ENCODE assay signal across 9 cellular contexts in genomic region chr19:50475736-50476223, GRCh38. TPM values are rescaled to one million over a fixed set of nuclear protein-coding genes. Genes with fewer than 3 reads are reported as not detected.
DNase-seq lines count a peak whose midpoint lies in the region; ATAC-seq, FAIRE-seq and TF ChIP-seq lines count a peak whose summit lies in the region.
"Had no signal": no experiment of that assay in that cellular context is flagged by ENCODE, and none has a peak within 500 bp of the region (broad histone marks: within the 10 kb centered on the region; RNA-seq: fewer than 3 reads in every experiment).

No MANE protein-coding gene starts in this region.

- POLR2A ChIA-PET in A673 (lab: Charles Lee; ENCODE audit: low non-redundant PET): no interaction called here

- H3K36me3 ChIP-seq in A673 (ENCODE audit: insufficient read depth, low read length, poor library complexity, severe bottlenecking) (peaks cover 29% of the 10 kb centered on the region), body of pancreas (replicated peaks in 1 of 2; ENCODE audit: insufficient read depth in 1 of 2, low read depth in 2 of 2) (peaks cover 7 to 15% of the 10 kb centered on the region in 2 donors)

- peak overlapping the region; percentile 93 to 99 (median 99) for H3K27ac Mint-ChIP-seq in naive B cell

- DNase-seq in A673 (ENCODE audit: low spot score): no peak
- DNase-seq in body of pancreas: no peak
- DNase-seq in naive B cell: no peak
- no peak for DNase-seq in GM19239 (ENCODE audit: insufficient read length, low spot score)
- DNase-seq in NCI-H82 treated with DMSO at 0.1 percent for 48 hours (lab: John Stamatoyannopoulos, UW; ENCODE audit: unreplicated experiment): no peak
- no peak for DNase-seq in DMS 273 treated with DMSO at 0.1 percent for 48 hours (lab: John Stamatoyannopoulos, UW)
- DNase-seq in amniotic stem cell (lab: John Stamatoyannopoulos, UW): no peak

- BruUV-seq in A673 (replicated peaks; lab: Mats Ljungman, UMichigan): no TSS peak

- TF ChIP-seq CTCF in A673 (conservative IDR thresholded peaks at IDR 0.05; ENCODE audit: low read depth, low read length): no peak
- TF ChIP-seq CTCF in body of pancreas (IDR thresholded peaks at IDR 0.05): no peak

- H3K36me3 Mint-ChIP-seq in naive B cell: peaks cover 0 to 9% of the 10 kb centered on the region in 2 donors

- CTCF ChIA-PET in A673 (lab: Charles Lee): no interaction called here

- no peak for TF ChIP-seq POLR2A in body of pancreas (IDR thresholded peaks at IDR 0.05)

- peaks cover 27 to 46% (median 28%) of the 10 kb centered on the region in 3 donors for H3K4me1 Mint-ChIP-seq in naive B cell

- peak overlapping the region; percentile 89 for H3K4me3 ChIP-seq in A673 (ENCODE audit: low read depth, low read length, poor library complexity, severe bottlenecking)
- no peak overlapping the region for H3K4me3 ChIP-seq in body of pancreas

- peak overlapping the region; percentile 96 to 99 (median 98) for H3K4me3 Mint-ChIP-seq in naive B cell

- intact Hi-C loops in A673 (cut with micrococcal nuclease; ENCODE audit: unreplicated experiment): no loop called here
- intact Hi-C loops in body of pancreas (cut with DNase I): no loop called here

- H3K9me3 ChIP-seq in A673 (ENCODE audit: low read depth, low read length, poor library complexity, severe bottlenecking) (no peaks in the 10 kb centered on the region), body of pancreas (no peaks in the 10 kb centered on the region)

- H3K4me1 ChIP-seq in A673 (ENCODE audit: insufficient read depth, low read length, poor library complexity, severe bottlenecking): no peaks in the 10 kb centered on the region
- H3K4me1 ChIP-seq in body of pancreas: peaks cover 21% of the 10 kb centered on the region

- WGBS in body of pancreas, 2 donors: 76 to 92% methylated on average over 14 to 29 of the region's 29 CpGs

- peaks cover 0 to 4% (median 0%) of the 10 kb centered on the region in 7 donors for H3K9me3 Mint-ChIP-seq in naive B cell

- H3K27me3 Mint-ChIP-seq in naive B cell: no peaks in the 10 kb centered on the region

- no peaks in the 10 kb centered on the region for H3K27me3 ChIP-seq in A673 (replicated peaks; ENCODE audit: insufficient read depth, low read depth, low read length, poor library complexity)
- H3K27me3 ChIP-seq in body of pancreas: no peaks in the 10 kb centered on the region

- peak; percentile 3 for ATAC-seq in HG02623 (IDR thresholded peaks at IDR 0.05; ENCODE audit: unreplicated experiment)
- no peak for ATAC-seq in body of pancreas
- ATAC-seq in naive B cell (ENCODE audit: low read depth in 2 of 2): no peak

- H3K27ac ChIP-seq in A673 (ENCODE audit: low read depth, low read length, poor library complexity, severe bottlenecking) (peak overlapping the region; percentile 89), body of pancreas (peak overlapping the region in 3 of 4 donors; percentile 28 to 90 (median 85))

- FAIRE-seq in GM19239 (lab: Jason Lieb, UNC): no peak
- FAIRE-seq: TTC549 had no signal

RNA-seq across cellular contexts. Expression of gene EMC10, which starts 0.5 kb away (rescaled TPM):
- total RNA-seq in A673 (2021) (99.2 and 108 TPM in 2 replicates), body of pancreas (10 to 100 TPM; 60.3 to 68.0 TPM)
- polyA plus RNA-seq in naive B cell (ENCODE audit: low read depth in 6 of 6): 10 to 100 TPM in 1 of 6 donors, 1 to 10 TPM in 5; 7.0 to 11.9 (median 8.6) TPM

RNA-seq across cellular contexts. Expression of gene GARIN5A, which starts 0.9 kb away (rescaled TPM):
- total RNA-seq in A673 (2021) (0.59 and 0.84 TPM in 2 replicates), body of pancreas (1 to 10 TPM in 1 of 2 donors, not detected in 1; 1.0 TPM)
- 1 to 10 TPM in 1 of 6 donors, under 1 TPM in 4, not detected in 1; 0.38 to 2.2 (median 0.50) TPM for polyA plus RNA-seq in naive B cell (ENCODE audit: low read depth in 6 of 6)

RNA-seq across cellular contexts. Expression of gene JOSD2, which starts 35.2 kb away (rescaled TPM):
- 26.8 and 31.9 TPM in 2 replicates for total RNA-seq in A673 (2021)
- 1 to 10 TPM; 5.6 to 7.5 TPM for total RNA-seq in body of pancreas
- polyA plus RNA-seq in naive B cell (ENCODE audit: low read depth in 6 of 6): 10 to 100 TPM in 5 of 6 donors, 1 to 10 TPM in 1; 9.8 to 20.7 (median 12.2) TPM

RNA-seq across cellular contexts. Expression of gene ASPDH, which starts 37.9 kb away (rescaled TPM):
- total RNA-seq in A673 (2021): 0.45 TPM in 1 of 2 replicates, not detected in the other
- not detected for total RNA-seq in body of pancreas
- polyA plus RNA-seq in naive B cell (ENCODE audit: low read depth in 6 of 6): not detected

RNA-seq across cellular contexts. Expression of gene MYBPC2, which starts 43.1 kb away (rescaled TPM):
- total RNA-seq in A673 (2021) (0.09 TPM in 1 of 2 replicates, not detected in the other), body of pancreas (not detected)
- polyA plus RNA-seq in naive B cell (ENCODE audit: low read depth in 6 of 6): 1 to 10 TPM in 3 of 6 donors, under 1 TPM in 2, not detected in 1; 0.44 to 6.6 (median 1.2) TPM
